In genomic region chr7:93980744-93981479, GRCh38 we compare ENCODE assay signal across 13 cellular contexts. TPM values are rescaled to one million over a fixed set of nuclear protein-coding genes. Genes with fewer than 3 reads are reported as not detected.
DNase-seq lines count a peak whose midpoint lies in the region; ATAC-seq and TF ChIP-seq lines count a peak whose summit lies in the region.
"Had no signal": no experiment of that assay in that cellular context is flagged by ENCODE, and none has a peak within 500 bp of the region (broad histone marks: within the 10 kb centered on the region; RNA-seq: fewer than 3 reads in every experiment).

No MANE protein-coding gene starts in this region.

- H3K27me3 Mint-ChIP-seq in IgD-negative memory B cell, result no peaks in the 10 kb centered on the region

- no peak overlapping the region for H3K27ac ChIP-seq in DOHH2 (ENCODE audit: low read depth, low read length)
- no peak overlapping the region for H3K27ac ChIP-seq in iPS-20b (ENCODE audit: low read length)
- H3K27ac ChIP-seq: coronary artery had no signal

- H3K36me3 Mint-ChIP-seq in IgD-negative memory B cell, result peaks cover 3% of the 10 kb centered on the region

- peak; percentile 51 for ATAC-seq in GM21528 (IDR thresholded peaks at IDR 0.05; ENCODE audit: low FRiP score, unreplicated experiment)
- no peak for ATAC-seq in sciatic nerve
- ATAC-seq in HG02678 (IDR thresholded peaks at IDR 0.05; ENCODE audit: unreplicated experiment), result no peak

- peak overlapping the region; percentile 42 to 87 (median 80) for H3K4me3 Mint-ChIP-seq in IgD-negative memory B cell
- H3K4me3 Mint-ChIP-seq: neural crest cell had no signal

- H3K27ac Mint-ChIP-seq in IgD-negative memory B cell, result peak overlapping the region in 1 of 3 donors; percentile 29

- no peaks in the 10 kb centered on the region for H3K79me2 ChIP-seq in DOHH2 (ENCODE audit: control insufficient read depth, low read length)

- intact Hi-C loops in sciatic nerve (cut with DNase I), result no loop called here

- H3F3A ChIP-seq in DOHH2 (ENCODE audit: control insufficient read depth, insufficient read depth), result no peaks in the 10 kb centered on the region

- TF ChIP-seq CTCF in DOHH2 (IDR thresholded peaks at IDR 0.05; ENCODE audit: low read depth, low read length, poor library complexity, severe bottlenecking), result no peak

- no peaks in the 10 kb centered on the region for H3K27me3 ChIP-seq in DOHH2 (ENCODE audit: control insufficient read depth, low read length)
- no peaks in the 10 kb centered on the region for H3K27me3 ChIP-seq in iPS-20b (ENCODE audit: insufficient read depth, low read length)
- H3K27me3 ChIP-seq: uterus had no signal

- no peaks in the 10 kb centered on the region for H4K20me1 ChIP-seq in DOHH2 (ENCODE audit: control insufficient read depth, insufficient read depth, low read depth, low read length)

- H3K4me3 ChIP-seq in DOHH2 (ENCODE audit: low read length) (peak overlapping the region; percentile 35), iPS-20b (ENCODE audit: low read length) (no peak overlapping the region)
- H3K4me3 ChIP-seq: coronary artery had no signal

- peaks cover 12 to 15% (median 14%) of the 10 kb centered on the region in 3 donors for H3K4me1 Mint-ChIP-seq in IgD-negative memory B cell
- H3K4me1 Mint-ChIP-seq: neural crest cell had no signal

- no peaks in the 10 kb centered on the region for H3K9me3 ChIP-seq in DOHH2 (ENCODE audit: control insufficient read depth, insufficient read depth, low read length)
- H3K9me3 ChIP-seq in iPS-20b (ENCODE audit: insufficient read depth, low read depth, low read length), result no peaks in the 10 kb centered on the region
- H3K9me3 ChIP-seq: uterus had no signal

- H3K36me3 ChIP-seq in DOHH2 (ENCODE audit: control insufficient read depth, low read length) (no peaks in the 10 kb centered on the region), iPS-20b (ENCODE audit: insufficient read depth, low read depth, low read length) (no peaks in the 10 kb centered on the region)
- H3K36me3 ChIP-seq: uterus had no signal

- H3K9me2 ChIP-seq in DOHH2 (replicated peaks; ENCODE audit: control insufficient read depth, low read length), result no peaks in the 10 kb centered on the region

- DNase-seq in sciatic nerve (ENCODE audit: low spot score) (no peak), NCI-H2029 treated with DMSO at 0.1 percent for 48 hours (lab: John Stamatoyannopoulos, UW) (no peak), putamen (ENCODE audit: low spot score) (no peak)
- DNase-seq: DND-41, kidney had no signal

- peaks cover 0 to 2% (median 0%) of the 10 kb centered on the region in 3 donors for H3K9me3 Mint-ChIP-seq in IgD-negative memory B cell
- H3K9me3 Mint-ChIP-seq: neural crest cell had no signal

- H3K4me2 ChIP-seq in DOHH2 (ENCODE audit: low read length), result peak overlapping the region; percentile 38

- 0 out of 2 replicates have a peak overlapping the region, but pooled peaks have one; percentile 8 for H3K9ac ChIP-seq in iPS-20b (ENCODE audit: low read depth, low read length)

- H3K4me1 ChIP-seq in DOHH2 (ENCODE audit: control insufficient read depth, low read length) (peaks cover 6% of the 10 kb centered on the region; the same call in 1 of the 2 replicates), iPS-20b (ENCODE audit: insufficient read depth, low read length) (peaks cover 28% of the 10 kb centered on the region; the same call in 1 of the 2 replicates)
- H3K4me1 ChIP-seq: uterus had no signal

RNA-seq across cellular contexts. Expression of gene BET1, which starts 23.2 kb away (rescaled TPM):
- 24.8 TPM for polyA plus RNA-seq in IgD-negative memory B cell
- 26.4 TPM for total RNA-seq in sciatic nerve

RNA-seq across cellular contexts. Expression of gene GNG11, which starts 59.4 kb away (rescaled TPM):
- 2.6 TPM for polyA plus RNA-seq in IgD-negative memory B cell
- 26.3 TPM for total RNA-seq in sciatic nerve
